Comparison of ENCODE assay signal across 10 cellular contexts in the genomic region with DNA sequence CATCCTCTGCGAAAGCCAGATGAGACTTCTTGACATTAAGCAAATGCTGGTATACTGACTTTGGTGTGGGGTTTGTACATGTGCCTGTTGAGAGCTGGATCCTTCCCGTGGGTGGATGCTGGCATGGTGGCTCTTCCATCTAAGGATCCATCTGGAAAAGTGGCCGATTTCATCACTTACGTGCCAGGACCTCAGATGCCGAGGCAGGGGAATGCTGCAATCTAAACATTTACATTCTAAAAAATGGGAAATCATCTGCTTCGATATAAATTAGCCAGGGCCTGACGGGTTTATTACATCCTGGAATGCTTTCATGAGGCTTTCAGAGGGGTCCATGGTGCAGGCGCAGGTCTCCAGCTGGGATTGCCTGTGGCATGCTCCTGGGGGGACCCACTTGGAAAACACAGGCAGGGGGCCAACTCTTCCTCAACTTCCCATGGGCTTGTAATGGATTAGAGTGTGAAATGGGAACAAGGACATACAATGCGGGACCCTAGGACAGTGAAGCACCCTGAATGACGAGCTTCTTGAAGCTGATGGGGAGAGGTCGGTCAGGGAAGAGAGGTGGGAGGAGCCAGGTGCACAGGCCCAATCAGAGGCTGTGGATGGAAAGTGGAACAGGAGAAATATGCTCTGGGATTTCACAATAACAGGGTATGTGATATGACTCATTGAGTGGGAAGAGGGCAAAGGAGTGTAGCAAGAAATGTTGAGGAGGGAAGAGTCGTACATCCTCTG.
DNase-seq lines count a peak whose midpoint lies in the region; FAIRE-seq and TF ChIP-seq lines count a peak whose summit lies in the region.
"Had no signal": no experiment of that assay in that cellular context is flagged by ENCODE, and none has a peak within 500 bp of the region (broad histone marks: within the 10 kb centered on the region; RNA-seq: fewer than 3 reads in every experiment).

No MANE protein-coding gene starts in this region.

- H3K36me3 ChIP-seq in hepatocyte (replicated peaks; ENCODE audit: insufficient read depth, low read depth) (no peaks in the 10 kb centered on the region), urinary bladder (ENCODE audit: insufficient read depth) (no peaks in the 10 kb centered on the region)

- TF ChIP-seq POLR2A in GM12892 (IDR thresholded peaks at IDR 0.05; ENCODE audit: low read depth, low read length), result no peak

- no peaks in the 10 kb centered on the region for H3K9me3 ChIP-seq in hepatocyte (ENCODE audit: low read depth)

- H3K27ac ChIP-seq in hepatocyte, result peak overlapping the region; percentile 86
- H3K27ac ChIP-seq in urinary bladder (ENCODE audit: low read depth), result peak overlapping the region; percentile 28
- H3K27ac ChIP-seq: 22Rv1 had no signal

- no peaks in the 10 kb centered on the region for H3K27me3 ChIP-seq in hepatocyte

- H3K4me3 ChIP-seq in hepatocyte (no peak overlapping the region), urinary bladder (ENCODE audit: low read depth, low read length) (no peak overlapping the region)

- H3K4me1 ChIP-seq in hepatocyte (ENCODE audit: insufficient read depth), result peaks cover 30% of the 10 kb centered on the region
- no peaks in the 10 kb centered on the region for H3K4me1 ChIP-seq in urinary bladder (ENCODE audit: insufficient read depth)

- no peaks in the 10 kb centered on the region for H3K9me2 ChIP-seq in hepatocyte (replicated peaks; ENCODE audit: insufficient read depth)

- H3K79me2 ChIP-seq in hepatocyte, result no peaks in the 10 kb centered on the region

- TF ChIP-seq CTCF in hepatocyte (IDR thresholded peaks at IDR 0.05; ENCODE audit: poor library complexity), result no peak

- FAIRE-seq in GM12892 (lab: Jason Lieb, UNC), result no peak

- WGBS in hepatocyte (ENCODE audit: low lambda C conversion rate, missing lambda C conversion rate), result 45% methylated on average over 12 of the region's 12 CpGs
- 21% methylated on average over 12 of the region's 12 CpGs for WGBS in urinary bladder

- DNase-seq in DMS53 (lab: John Stamatoyannopoulos, UW), result peak; percentile 40
- DNase-seq in DMS53 treated with DMSO at 0.1 percent for 48 hours (lab: John Stamatoyannopoulos, UW; ENCODE audit: unreplicated experiment), result no peak
- peak; percentile 77 for DNase-seq in SKM-1 treated with dmso at 0.1 percent for 144 hours (lab: John Stamatoyannopoulos, UW; ENCODE audit: unreplicated experiment)
- DNase-seq in hepatocyte (ENCODE audit: low spot score), result peak; percentile 84
- no peak for DNase-seq in retina
- no peak for DNase-seq in GM12892 (ENCODE audit: insufficient read length)
- DNase-seq in NCI-H1417 (lab: John Stamatoyannopoulos, UW), result no peak
- DNase-seq: stimulated activated naive CD8-positive, alpha-beta T cell treated with anti-CD3 and anti-CD28 coated beads, Interleukin-15, Interleukin-2, amounts not matched to agents 100 U/mL and 50 U/mL, for 24 hours had no signal

- no peak overlapping the region for H2AFZ ChIP-seq in hepatocyte

- H3K4me2 ChIP-seq in hepatocyte, result peak overlapping the region; percentile 54

- H4K20me1 ChIP-seq in hepatocyte (ENCODE audit: insufficient read depth, poor library complexity, severe bottlenecking), result no peaks in the 10 kb centered on the region

Comparison
In these comparisons a context has a peak if more than half of its experiments do, and no peak if none do; other contexts are left out.
1. DNase-seq: peak in DMS53 (single experiment), SKM-1 treated with dmso at 0.1 percent for 144 hours (single experiment) and hepatocyte (single experiment); none in DMS53 treated with DMSO at 0.1 percent for 48 hours (single experiment), retina (single experiment), GM12892 (single experiment) and NCI-H1417 (0 of 3).